ENCODE assay signal across 8 cellular contexts in genomic region chr9:36248061-36248460, GRCh38. TPM values are rescaled to one million over a fixed set of nuclear protein-coding genes. Genes with fewer than 3 reads are reported as not detected.
DNase-seq lines count a peak whose midpoint lies in the region; ATAC-seq, FAIRE-seq and TF ChIP-seq lines count a peak whose summit lies in the region.
"Not testable (repeated sequence)": the region's sequence is repeated elsewhere in the genome, so short reads cannot be mapped to it uniquely, and the experiment has no call there.

No MANE protein-coding gene starts in this region.

- H2AFZ ChIP-seq in OCI-LY3 (ENCODE audit: low read depth, low read length); endothelial cell of umbilical vein (ENCODE audit: low read depth, low read length): not testable (repeated sequence)

- not testable (repeated sequence) for H3K27me3 ChIP-seq in BJ (ENCODE audit: control insufficient read depth, insufficient read depth, low read length); OCI-LY3 (ENCODE audit: low read depth, low read length); endothelial cell of umbilical vein (ENCODE audit: control insufficient read depth in 2 of 2, insufficient read depth in 2 of 2, low read length in 2 of 2)

- not testable (repeated sequence) for H3K27ac Mint-ChIP-seq in activated CD8-positive, alpha-beta memory T cell treated with anti-CD3 and anti-CD28 coated beads, Interleukin-2, amount 10 ng/mL, durations not matched to agents 7 days and 5 days

- intact Hi-C loops in endothelial cell of umbilical vein (cut with micrococcal nuclease) = loop anchor here (1.0 kb wide), 1 partner anchor 81 kb away; no protein-coding TSS in a partner anchor

- H3K36me3 ChIP-seq in BJ (ENCODE audit: control insufficient read depth, insufficient read depth, low read length); endothelial cell of umbilical vein (ENCODE audit: control insufficient read depth in 2 of 2, extremely low read depth in 1 of 2, insufficient read depth in 2 of 2, low read length in 2 of 2): not testable (repeated sequence)
- peaks cover 16% of the 10 kb centered on the region for H3K36me3 ChIP-seq in OCI-LY3 (replicated peaks; ENCODE audit: low read depth, low read length)

- BruUV-seq in endothelial cell of umbilical vein (replicated peaks; lab: Mats Ljungman, UMichigan) = not testable (repeated sequence)

- CTCF ChIA-PET in BJ (lab: Yijun Ruan, JAX) = interaction anchor here (0.6 to 9.8 kb wide), 5 partner anchors 11 to 114 kb away, joined by 3 to 94 read pairs (median 3); partner anchors contain the start of gene GNE
- CTCF ChIA-PET in activated CD8-positive, alpha-beta memory T cell treated with anti-CD3 and anti-CD28 coated beads, Interleukin-2, amount 10 ng/mL, durations not matched to agents 7 days and 5 days (lab: Charles Lee) = interaction anchor here (0.7 to 2.6 kb wide), 9 partner anchors 9 to 481 kb away, joined by 3 to 34 read pairs (median 5); no protein-coding TSS in a partner anchor
- CTCF ChIA-PET in endothelial cell of umbilical vein (lab: Charles Lee) = interaction anchor here (1.0 to 12.8 kb wide), 4 partner anchors 42 to 159 kb away, joined by 3 to 184 read pairs (median 4); partner anchors contain the start of gene RNF38

- H3K4me3 Mint-ChIP-seq in activated CD8-positive, alpha-beta memory T cell treated with anti-CD3 and anti-CD28 coated beads, Interleukin-2, amount 10 ng/mL, durations not matched to agents 7 days and 5 days = not testable (repeated sequence)

- peak; percentile 82 for ATAC-seq in activated CD8-positive, alpha-beta memory T cell treated with anti-CD3 and anti-CD28 coated beads, Interleukin-2, amount 10 ng/mL, durations not matched to agents 7 days and 5 days

- H3K79me2 ChIP-seq in OCI-LY3 (ENCODE audit: low read length) = not testable (repeated sequence)
- peaks cover 11% of the 10 kb centered on the region for H3K79me2 ChIP-seq in endothelial cell of umbilical vein (ENCODE audit: control insufficient read depth, insufficient read depth, low read length)

- H3K9ac ChIP-seq in OCI-LY3 (ENCODE audit: low read length); endothelial cell of umbilical vein (replicated peaks; ENCODE audit: extremely low read depth, insufficient read depth, low read length): not testable (repeated sequence)

- H3K4me3 ChIP-seq in BJ (ENCODE audit: low read depth, low read length); NB4 (ENCODE audit: low read depth, low read length); OCI-LY3 (ENCODE audit: low read length); endothelial cell of umbilical vein (replicated peaks in 1 of 3; ENCODE audit: insufficient read depth in 1 of 3, low read depth in 1 of 3, low read length in 3 of 3); retinal pigment epithelial cell (ENCODE audit: low read length): not testable (repeated sequence)

- H3K4me2 ChIP-seq in OCI-LY3 (ENCODE audit: low read length) = peak overlapping the region; percentile 66; the same call in 1 of the 2 replicates
- H3K4me2 ChIP-seq in endothelial cell of umbilical vein (ENCODE audit: insufficient read depth, low read length) = not testable (repeated sequence)

- not testable (repeated sequence) for TF ChIP-seq POLR2A in NB4 (IDR thresholded peaks at IDR 0.05; ENCODE audit: extremely low read depth, insufficient read length); endothelial cell of umbilical vein (IDR thresholded peaks at IDR 0.05; ENCODE audit: low read depth, low read length)

- TF ChIP-seq CTCF in BJ (IDR thresholded peaks at IDR 0.05; ENCODE audit: insufficient read depth, low read depth, low read length) = 0 out of 2 replicates have a peak, but pooled peaks have one; percentile 8
- TF ChIP-seq CTCF in NB4 (IDR thresholded peaks at IDR 0.05; ENCODE audit: low read depth, low read length) = not testable (repeated sequence)
- TF ChIP-seq CTCF in OCI-LY3 (IDR thresholded peaks at IDR 0.05; ENCODE audit: low read depth, low read length) = peak; percentile 53
- TF ChIP-seq CTCF in endothelial cell of umbilical vein (IDR thresholded peaks at IDR 0.05; ENCODE audit: extremely low read depth in 1 of 2, insufficient read depth in 1 of 2, low read depth in 1 of 2, low read length in 2 of 2) = peak; percentile 6 to 16
- TF ChIP-seq CTCF in retinal pigment epithelial cell (conservative IDR thresholded peaks at IDR 0.05; ENCODE audit: low read depth, low read length) = peak; percentile 28

- not testable (repeated sequence) for H3K9me3 Mint-ChIP-seq in activated CD8-positive, alpha-beta memory T cell treated with anti-CD3 and anti-CD28 coated beads, Interleukin-2, amount 10 ng/mL, durations not matched to agents 7 days and 5 days (ENCODE audit: low read depth)

- H3K36me3 Mint-ChIP-seq in activated CD8-positive, alpha-beta memory T cell treated with anti-CD3 and anti-CD28 coated beads, Interleukin-2, amount 10 ng/mL, durations not matched to agents 7 days and 5 days = peaks cover 15% of the 10 kb centered on the region

- H3K9me1 ChIP-seq in endothelial cell of umbilical vein (replicated peaks; ENCODE audit: control insufficient read depth, extremely low read depth, insufficient read depth, low read length) = not testable (repeated sequence)

- H3K4me1 ChIP-seq in OCI-LY3 (ENCODE audit: low read length) = peaks cover 20% of the 10 kb centered on the region
- H3K4me1 ChIP-seq in endothelial cell of umbilical vein (ENCODE audit: control insufficient read depth, extremely low read depth, insufficient read depth, low read length) = not testable (repeated sequence)

- dilution Hi-C loops in endothelial cell of umbilical vein (cut with MboI; ENCODE audit: extremely low pct_ligation_motif_present, low sequenced_read_pairs) = not testable (repeated sequence)

- H3K27ac ChIP-seq in OCI-LY3 (ENCODE audit: low read length); endothelial cell of umbilical vein (ENCODE audit: insufficient read depth, low read depth, low read length): not testable (repeated sequence)

- H3K27me3 Mint-ChIP-seq in activated CD8-positive, alpha-beta memory T cell treated with anti-CD3 and anti-CD28 coated beads, Interleukin-2, amount 10 ng/mL, durations not matched to agents 7 days and 5 days = not testable (repeated sequence)

- peaks cover 11% of the 10 kb centered on the region for H3K4me1 Mint-ChIP-seq in activated CD8-positive, alpha-beta memory T cell treated with anti-CD3 and anti-CD28 coated beads, Interleukin-2, amount 10 ng/mL, durations not matched to agents 7 days and 5 days

- H3K9me3 ChIP-seq in OCI-LY3 (ENCODE audit: insufficient read depth, low read length); endothelial cell of umbilical vein (replicated peaks; ENCODE audit: control insufficient read depth, insufficient read depth, low read length): not testable (repeated sequence)

- not testable (repeated sequence) for DNase-seq in BJ (ENCODE audit: low read depth); GM18507 (ENCODE audit: extremely low spot score, insufficient read length, low read depth); activated CD8-positive, alpha-beta memory T cell treated with anti-CD3 and anti-CD28 coated beads, Interleukin-2, amount 10 ng/mL, durations not matched to agents 7 days and 5 days; retinal pigment epithelial cell (ENCODE audit: low read depth)
- peak; percentile 46 for DNase-seq in NB4 (ENCODE audit: low read depth)
- DNase-seq in endothelial cell of umbilical vein (ENCODE audit: low read depth, low spot score) = peak; percentile 39
- DNase-seq in kidney tubule cell (ENCODE audit: low spot score) = peak; percentile 22

- peaks cover 23% of the 10 kb centered on the region for H4K20me1 ChIP-seq in OCI-LY3 (ENCODE audit: insufficient read depth, low read length)
- not testable (repeated sequence) for H4K20me1 ChIP-seq in endothelial cell of umbilical vein (replicated peaks; ENCODE audit: control insufficient read depth, extremely low read depth, insufficient read depth, low read length)

- POLR2A ChIA-PET in BJ (lab: Charles Lee); endothelial cell of umbilical vein (lab: Charles Lee): not testable (repeated sequence)

- peak; percentile 31 for FAIRE-seq in GM18507 (lab: Jason Lieb, UNC)
- FAIRE-seq in endothelial cell of umbilical vein (lab: Jason Lieb, UNC) = not testable (repeated sequence)

RNA-seq across cellular contexts. Expression of gene GNE, which starts 10.2 kb away (rescaled TPM):
- polyA plus RNA-seq in BJ (2011; rRNA removed) (14.7 and 16.7 TPM in 2 replicates), endothelial cell of umbilical vein (6.6 and 8.5 TPM in 2 replicates)
- polyA minus RNA-seq in BJ (2011; rRNA and poly(A)+ RNA removed) = 19.6 and 21.1 TPM in 2 replicates
- total RNA-seq in activated CD8-positive, alpha-beta memory T cell treated with anti-CD3 and anti-CD28 coated beads, Interleukin-2, amount 10 ng/mL, durations not matched to agents 7 days and 5 days = 10 to 100 TPM; 17.3 to 19.6 TPM
- 11.4 and 12.3 TPM in 2 replicates for total RNA-seq in endothelial cell of umbilical vein
- polyA plus RNA-seq in endothelial cell of umbilical vein (2011; cell fraction: cytosol; rRNA removed) = 9.5 and 9.9 TPM in 2 replicates
- 9.1 and 9.3 TPM in 2 replicates for polyA plus RNA-seq in endothelial cell of umbilical vein (2011; cell fraction: nucleus; rRNA removed)
- polyA plus RNA-seq in endothelial cell of umbilical vein (2012) = 10.6 and 11.5 TPM in 2 replicates
- polyA minus RNA-seq in endothelial cell of umbilical vein = 29.7 and 35.8 TPM in 2 replicates
- polyA minus RNA-seq in endothelial cell of umbilical vein (2011; cell fraction: cytosol; rRNA and poly(A)+ RNA removed) = 20.2 TPM
- polyA minus RNA-seq in endothelial cell of umbilical vein (2011; cell fraction: nucleus; rRNA and poly(A)+ RNA removed) = 11.4 and 13.6 TPM in 2 replicates

RNA-seq across cellular contexts. Expression of gene CLTA, which starts 57.3 kb away (rescaled TPM):
- polyA plus RNA-seq in BJ (2011; rRNA removed) (197 and 212 TPM in 2 replicates), endothelial cell of umbilical vein (212 and 229 TPM in 2 replicates)
- polyA minus RNA-seq in BJ (2011; rRNA and poly(A)+ RNA removed) = 61.6 and 63.2 TPM in 2 replicates
- 100 to 1,000 TPM; 156 to 177 TPM for total RNA-seq in activated CD8-positive, alpha-beta memory T cell treated with anti-CD3 and anti-CD28 coated beads, Interleukin-2, amount 10 ng/mL, durations not matched to agents 7 days and 5 days
- 281 and 317 TPM in 2 replicates for total RNA-seq in endothelial cell of umbilical vein
- 351 and 388 TPM in 2 replicates for polyA plus RNA-seq in endothelial cell of umbilical vein (2011; cell fraction: cytosol; rRNA removed)
- 135 and 162 TPM in 2 replicates for polyA plus RNA-seq in endothelial cell of umbilical vein (2011; cell fraction: nucleus; rRNA removed)
- 355 and 368 TPM in 2 replicates for polyA plus RNA-seq in endothelial cell of umbilical vein (2012)
- 98.2 and 102 TPM in 2 replicates for polyA minus RNA-seq in endothelial cell of umbilical vein
- 94.4 TPM for polyA minus RNA-seq in endothelial cell of umbilical vein (2011; cell fraction: cytosol; rRNA and poly(A)+ RNA removed)
- polyA minus RNA-seq in endothelial cell of umbilical vein (2011; cell fraction: nucleus; rRNA and poly(A)+ RNA removed) = 23.4 and 37.0 TPM in 2 replicates
